Comparison of ENCODE assay signal across 1 cellular context in genomic region chr12:109093022-109093918, GRCh38.
TF ChIP-seq lines count a peak whose summit lies in the region.

TSS of gene ALKBH2 (minus strand) at chr12:109093472. CDS start at chr12:109092786, 686 bp downstream.

TF ChIP-seq in HepG2, 621 proteins besides CTCF, POLR2A, EP300 and RAD21 (continued from another document and continues in another):
- TF ChIP-seq KIAA2018 (CRISPR knock-in tag; IDR thresholded peaks at IDR 0.05; ENCODE audit: borderline replicate concordance) = 0 out of 2 replicates have a peak, but pooled peaks have one; percentile 43
- TF ChIP-seq MXD1 (CRISPR knock-in tag; IDR thresholded peaks at IDR 0.05) = peak; percentile 96
- no peak for TF ChIP-seq CBX2 (IDR thresholded peaks at IDR 0.05; ENCODE audit: low read depth, low read length)
- peak; percentile 93; the same call in 1 of the 2 replicates for TF ChIP-seq CBX2 (CRISPR knock-in tag; IDR thresholded peaks at IDR 0.05; ENCODE audit: low read depth)
- TF ChIP-seq HDAC6 (IDR thresholded peaks at IDR 0.05; ENCODE audit: low read depth, low read length) = no peak
- no peak for TF ChIP-seq ZBTB46 (CRISPR knock-in tag; IDR thresholded peaks at IDR 0.05; ENCODE audit: borderline replicate concordance)
- TF ChIP-seq RFX3 (CRISPR knock-in tag; IDR thresholded peaks at IDR 0.05) = no peak
- TF ChIP-seq E2F2 (CRISPR knock-in tag; IDR thresholded peaks at IDR 0.05; ENCODE audit: borderline replicate concordance) = peak; percentile 23; the same call in 1 of the 2 replicates
- 0 out of 2 replicates have a peak, but pooled peaks have one; percentile 37 for TF ChIP-seq ZNF775 (CRISPR knock-in tag; IDR thresholded peaks at IDR 0.05; ENCODE audit: borderline replicate concordance)
- no peak for TF ChIP-seq NFE2 (CRISPR knock-in tag; IDR thresholded peaks at IDR 0.05)
- no peak; the same call in 1 of the 2 replicates for TF ChIP-seq ZSCAN29 (CRISPR knock-in tag; conservative IDR thresholded peaks at IDR 0.05)
- TF ChIP-seq MTF1 (CRISPR knock-in tag; IDR thresholded peaks at IDR 0.05) = no peak
- TF ChIP-seq ZNF75D (CRISPR knock-in tag; IDR thresholded peaks at IDR 0.05; ENCODE audit: borderline replicate concordance) = no peak
- TF ChIP-seq ZNF281 (CRISPR knock-in tag; IDR thresholded peaks at IDR 0.05; ENCODE audit: borderline replicate concordance) = peak; percentile 71; the same call in 1 of the 2 replicates
- TF ChIP-seq GRHL1 (CRISPR knock-in tag; conservative IDR thresholded peaks at IDR 0.05) = no peak
- TF ChIP-seq FOXK1 (CRISPR knock-in tag; IDR thresholded peaks at IDR 0.05; ENCODE audit: borderline replicate concordance, low read depth) = peak; percentile 86; the same call in 1 of the 2 replicates
- peak; percentile 86 for TF ChIP-seq ESRRA (CRISPR knock-in tag; IDR thresholded peaks at IDR 0.05; ENCODE audit: low read depth)
- peak; percentile 97 for TF ChIP-seq CC2D1A (CRISPR knock-in tag; IDR thresholded peaks at IDR 0.05)
- TF ChIP-seq NAIF1 (CRISPR knock-in tag; IDR thresholded peaks at IDR 0.05; ENCODE audit: borderline replicate concordance) = peak; percentile 95
- TF ChIP-seq EED (CRISPR knock-in tag; IDR thresholded peaks at IDR 0.05) = peak; percentile 94; the same call in 1 of the 2 replicates
- 0 out of 2 replicates have a peak, but pooled peaks have one; percentile 67 for TF ChIP-seq NR1H2 (CRISPR knock-in tag; IDR thresholded peaks at IDR 0.05; ENCODE audit: borderline replicate concordance, low read depth)
- peak; percentile 77 for TF ChIP-seq MED8 (CRISPR knock-in tag; IDR thresholded peaks at IDR 0.05; ENCODE audit: insufficient replicate concordance)
- TF ChIP-seq ZNF446 (CRISPR knock-in tag; IDR thresholded peaks at IDR 0.05) = peak; percentile 40; the same call in 1 of the 2 replicates
- TF ChIP-seq ZNF768 (CRISPR knock-in tag; IDR thresholded peaks at IDR 0.05) = peak; percentile 99
- peak; percentile 96 for TF ChIP-seq HOXA5 (CRISPR knock-in tag; IDR thresholded peaks at IDR 0.05)
- TF ChIP-seq ZNF691 (CRISPR knock-in tag; IDR thresholded peaks at IDR 0.05; ENCODE audit: borderline replicate concordance, low read depth) = peak; percentile 96
- peak; percentile 59 for TF ChIP-seq ZNF770 (CRISPR knock-in tag; IDR thresholded peaks at IDR 0.05)
- no peak for TF ChIP-seq NKX3-1 (CRISPR knock-in tag; IDR thresholded peaks at IDR 0.05)
- peak; percentile 97 for TF ChIP-seq ZNF276 (CRISPR knock-in tag; IDR thresholded peaks at IDR 0.05; ENCODE audit: low read depth)
- TF ChIP-seq TCF7L2 (IDR thresholded peaks at IDR 0.05; ENCODE audit: low read depth, low read length) = no peak
- no peak for TF ChIP-seq PAX8 (CRISPR knock-in tag; IDR thresholded peaks at IDR 0.05; ENCODE audit: borderline replicate concordance)
- TF ChIP-seq PRMT3 (CRISPR knock-in tag; IDR thresholded peaks at IDR 0.05; ENCODE audit: borderline replicate concordance, low read depth) = peak; percentile 94; the same call in 1 of the 2 replicates
- no peak for TF ChIP-seq ZNF720 (CRISPR knock-in tag; IDR thresholded peaks at IDR 0.05)
- peak; percentile 85; the same call in 1 of the 2 replicates for TF ChIP-seq ZFP37 (CRISPR knock-in tag; IDR thresholded peaks at IDR 0.05; ENCODE audit: borderline replicate concordance)
- no peak for TF ChIP-seq NPAS2 (CRISPR knock-in tag; IDR thresholded peaks at IDR 0.05; ENCODE audit: borderline replicate concordance)
- TF ChIP-seq AGO2 (optimal IDR thresholded peaks at IDR 0.05; ENCODE audit: low read depth, low read length) = no peak
- no peak for TF ChIP-seq EZH2 (conservative IDR thresholded peaks at IDR 0.05; ENCODE audit: low read depth, low read length)
- TF ChIP-seq ZNF124 (CRISPR knock-in tag; IDR thresholded peaks at IDR 0.05) = peak; percentile 94
